In the genomic region with DNA sequence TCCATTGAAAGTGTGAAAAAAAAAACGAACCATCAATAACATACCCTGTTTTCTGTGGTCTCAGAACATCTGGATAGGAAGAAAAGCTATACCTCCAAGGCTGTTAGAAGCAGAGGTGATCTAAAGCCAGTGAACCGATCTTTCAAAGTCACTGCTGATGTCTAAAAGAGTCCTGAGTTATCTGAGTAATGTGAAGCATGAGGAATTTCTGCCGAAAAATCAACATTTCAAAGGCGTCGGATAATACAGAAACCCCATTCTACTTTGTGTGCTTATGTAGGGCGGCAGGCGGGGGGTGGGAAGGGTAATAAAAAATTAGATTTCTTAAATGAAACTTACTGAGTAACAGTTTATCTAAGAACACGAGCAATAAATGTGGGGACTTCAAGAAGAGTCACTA, we compare ENCODE assay signal across 1 cellular context.
TF ChIP-seq lines count a peak whose summit lies in the region.

No MANE protein-coding gene starts in this region.

TF ChIP-seq in HepG2, 621 proteins besides CTCF, POLR2A, EP300 and RAD21:
- TF ChIP-seq KLF12 (CRISPR knock-in tag; IDR thresholded peaks at IDR 0.05; ENCODE audit: borderline replicate concordance) (no peak), NKX3-1 (CRISPR knock-in tag; IDR thresholded peaks at IDR 0.05) (no peak), MTF2 (CRISPR knock-in tag; IDR thresholded peaks at IDR 0.05; ENCODE audit: borderline replicate concordance) (no peak), MAZ (IDR thresholded peaks at IDR 0.05; ENCODE audit: borderline replicate concordance, low read depth, low read length) (no peak), MAZ (CRISPR knock-in tag; IDR thresholded peaks at IDR 0.05; ENCODE audit: low read depth) (no peak), GLI4 (CRISPR knock-in tag; IDR thresholded peaks at IDR 0.05; ENCODE audit: borderline replicate concordance) (no peak), HDAC1 (CRISPR knock-in tag; IDR thresholded peaks at IDR 0.05) (no peak), ZNF121 (CRISPR knock-in tag; IDR thresholded peaks at IDR 0.05) (no peak)
- TF ChIP-seq, protein P1, sequence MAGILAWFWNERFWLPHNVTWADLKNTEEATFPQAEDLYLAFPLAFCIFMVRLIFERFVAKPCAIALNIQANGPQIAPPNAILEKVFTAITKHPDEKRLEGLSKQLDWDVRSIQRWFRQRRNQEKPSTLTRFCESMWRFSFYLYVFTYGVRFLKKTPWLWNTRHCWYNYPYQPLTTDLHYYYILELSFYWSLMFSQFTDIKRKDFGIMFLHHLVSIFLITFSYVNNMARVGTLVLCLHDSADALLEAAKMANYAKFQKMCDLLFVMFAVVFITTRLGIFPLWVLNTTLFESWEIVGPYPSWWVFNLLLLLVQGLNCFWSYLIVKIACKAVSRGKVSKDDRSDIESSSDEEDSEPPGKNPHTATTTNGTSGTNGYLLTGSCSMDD (CRISPR knock-in tag; IDR thresholded peaks at IDR 0.05), result no peak
- TF ChIP-seq, protein P2, sequence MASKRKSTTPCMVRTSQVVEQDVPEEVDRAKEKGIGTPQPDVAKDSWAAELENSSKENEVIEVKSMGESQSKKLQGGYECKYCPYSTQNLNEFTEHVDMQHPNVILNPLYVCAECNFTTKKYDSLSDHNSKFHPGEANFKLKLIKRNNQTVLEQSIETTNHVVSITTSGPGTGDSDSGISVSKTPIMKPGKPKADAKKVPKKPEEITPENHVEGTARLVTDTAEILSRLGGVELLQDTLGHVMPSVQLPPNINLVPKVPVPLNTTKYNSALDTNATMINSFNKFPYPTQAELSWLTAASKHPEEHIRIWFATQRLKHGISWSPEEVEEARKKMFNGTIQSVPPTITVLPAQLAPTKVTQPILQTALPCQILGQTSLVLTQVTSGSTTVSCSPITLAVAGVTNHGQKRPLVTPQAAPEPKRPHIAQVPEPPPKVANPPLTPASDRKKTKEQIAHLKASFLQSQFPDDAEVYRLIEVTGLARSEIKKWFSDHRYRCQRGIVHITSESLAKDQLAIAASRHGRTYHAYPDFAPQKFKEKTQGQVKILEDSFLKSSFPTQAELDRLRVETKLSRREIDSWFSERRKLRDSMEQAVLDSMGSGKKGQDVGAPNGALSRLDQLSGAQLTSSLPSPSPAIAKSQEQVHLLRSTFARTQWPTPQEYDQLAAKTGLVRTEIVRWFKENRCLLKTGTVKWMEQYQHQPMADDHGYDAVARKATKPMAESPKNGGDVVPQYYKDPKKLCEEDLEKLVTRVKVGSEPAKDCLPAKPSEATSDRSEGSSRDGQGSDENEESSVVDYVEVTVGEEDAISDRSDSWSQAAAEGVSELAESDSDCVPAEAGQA (IDR thresholded peaks at IDR 0.05; ENCODE audit: low read depth), result no peak
- TF ChIP-seq, protein P2 (CRISPR knock-in tag; IDR thresholded peaks at IDR 0.05; ENCODE audit: borderline replicate concordance), result no peak
- TF ChIP-seq, protein P3, sequence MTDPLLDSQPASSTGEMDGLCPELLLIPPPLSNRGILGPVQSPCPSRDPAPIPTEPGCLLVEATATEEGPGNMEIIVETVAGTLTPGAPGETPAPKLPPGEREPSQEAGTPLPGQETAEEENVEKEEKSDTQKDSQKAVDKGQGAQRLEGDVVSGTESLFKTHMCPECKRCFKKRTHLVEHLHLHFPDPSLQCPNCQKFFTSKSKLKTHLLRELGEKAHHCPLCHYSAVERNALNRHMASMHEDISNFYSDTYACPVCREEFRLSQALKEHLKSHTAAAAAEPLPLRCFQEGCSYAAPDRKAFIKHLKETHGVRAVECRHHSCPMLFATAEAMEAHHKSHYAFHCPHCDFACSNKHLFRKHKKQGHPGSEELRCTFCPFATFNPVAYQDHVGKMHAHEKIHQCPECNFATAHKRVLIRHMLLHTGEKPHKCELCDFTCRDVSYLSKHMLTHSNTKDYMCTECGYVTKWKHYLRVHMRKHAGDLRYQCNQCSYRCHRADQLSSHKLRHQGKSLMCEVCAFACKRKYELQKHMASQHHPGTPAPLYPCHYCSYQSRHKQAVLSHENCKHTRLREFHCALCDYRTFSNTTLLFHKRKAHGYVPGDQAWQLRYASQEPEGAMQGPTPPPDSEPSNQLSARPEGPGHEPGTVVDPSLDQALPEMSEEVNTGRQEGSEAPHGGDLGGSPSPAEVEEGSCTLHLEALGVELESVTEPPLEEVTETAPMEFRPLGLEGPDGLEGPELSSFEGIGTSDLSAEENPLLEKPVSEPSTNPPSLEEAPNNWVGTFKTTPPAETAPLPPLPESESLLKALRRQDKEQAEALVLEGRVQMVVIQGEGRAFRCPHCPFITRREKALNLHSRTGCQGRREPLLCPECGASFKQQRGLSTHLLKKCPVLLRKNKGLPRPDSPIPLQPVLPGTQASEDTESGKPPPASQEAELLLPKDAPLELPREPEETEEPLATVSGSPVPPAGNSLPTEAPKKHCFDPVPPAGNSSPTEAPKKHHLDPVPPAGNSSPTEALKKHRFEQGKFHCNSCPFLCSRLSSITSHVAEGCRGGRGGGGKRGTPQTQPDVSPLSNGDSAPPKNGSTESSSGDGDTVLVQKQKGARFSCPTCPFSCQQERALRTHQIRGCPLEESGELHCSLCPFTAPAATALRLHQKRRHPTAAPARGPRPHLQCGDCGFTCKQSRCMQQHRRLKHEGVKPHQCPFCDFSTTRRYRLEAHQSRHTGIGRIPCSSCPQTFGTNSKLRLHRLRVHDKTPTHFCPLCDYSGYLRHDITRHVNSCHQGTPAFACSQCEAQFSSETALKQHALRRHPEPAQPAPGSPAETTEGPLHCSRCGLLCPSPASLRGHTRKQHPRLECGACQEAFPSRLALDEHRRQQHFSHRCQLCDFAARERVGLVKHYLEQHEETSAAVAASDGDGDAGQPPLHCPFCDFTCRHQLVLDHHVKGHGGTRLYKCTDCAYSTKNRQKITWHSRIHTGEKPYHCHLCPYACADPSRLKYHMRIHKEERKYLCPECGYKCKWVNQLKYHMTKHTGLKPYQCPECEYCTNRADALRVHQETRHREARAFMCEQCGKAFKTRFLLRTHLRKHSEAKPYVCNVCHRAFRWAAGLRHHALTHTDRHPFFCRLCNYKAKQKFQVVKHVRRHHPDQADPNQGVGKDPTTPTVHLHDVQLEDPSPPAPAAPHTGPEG (CRISPR knock-in tag; IDR thresholded peaks at IDR 0.05), result no peak
